29 cellular contexts compared by ENCODE assay signal in genomic region chr10:87562750-87563149, GRCh38.
"Had no signal": no experiment of that assay in that cellular context is flagged by ENCODE, and none has a peak within 500 bp of the region (broad histone marks: within the 10 kb centered on the region; RNA-seq: fewer than 3 reads in every experiment).

No MANE protein-coding gene starts in this region.

- H3K4me3 ChIP-seq: pancreas, psoas muscle, skin epidermis, smooth muscle cell, spleen, suprapubic skin, testis, tibial artery, transverse colon, upper lobe of right lung, uterus had no signal

- DNase-seq: naive thymus-derived CD4-positive, alpha-beta T cell; natural killer cell; occipital lobe; pancreas; psoas muscle; right cardiac atrium; spleen; stimulated activated CD4-positive, alpha-beta T cell treated with anti-CD3 and anti-CD28 coated beads, Interleukin-12 subunit alpha, Interleukin-12 subunit beta, amount 100 ng/mL, for 4 hours; stimulated activated CD4-positive, alpha-beta T cell treated with anti-CD3 and anti-CD28 coated beads, Interleukin-1b, Interleukin-23, amount 100 ng/mL, for 48 hours; stimulated activated CD4-positive, alpha-beta T cell treated with anti-CD3 and anti-CD28 coated beads, Interleukin-4, amount 100 ng/mL, for 1 hour; stimulated activated CD4-positive, alpha-beta T cell treated with anti-CD3 and anti-CD28 coated beads, Interleukin-4, amount 100 ng/mL, for 4 hours; stimulated activated CD8-positive, alpha-beta memory T cell treated with anti-CD3 and anti-CD28 coated beads, Interleukin-4, amount 100 ng/mL, for 48 hours; stimulated activated naive CD4-positive, alpha-beta T cell; stimulated activated naive CD8-positive, alpha-beta T cell treated with anti-CD3 and anti-CD28 coated beads, Interleukin-15, amount 100 ng/mL, for 72 hours; stimulated activated naive CD8-positive, alpha-beta T cell treated with anti-CD3 and anti-CD28 coated beads, Interleukin-15, Interleukin-2, amounts not matched to agents 100 U/mL and 50 U/mL, for 24 hours; substantia nigra; testis; tibial artery; transverse colon; upper lobe of right lung; uterus had no signal

- H3K27me3 ChIP-seq: pancreas, testis, tibial artery, transverse colon, upper lobe of right lung, uterus had no signal

- H3K4me2 ChIP-seq: smooth muscle cell had no signal

- H3K9me3 ChIP-seq: pancreas, suprapubic skin, testis, upper lobe of right lung, uterus had no signal

- H3K27ac ChIP-seq: pancreas, psoas muscle, skin epidermis, spleen, suprapubic skin, testis, tibial artery, upper lobe of right lung, uterus had no signal

- H3K4me1 ChIP-seq: pancreas, psoas muscle, spleen, suprapubic skin, testis, tibial artery, upper lobe of right lung, uterus had no signal

- ATAC-seq: naive thymus-derived CD4-positive, alpha-beta T cell; natural killer cell; pancreas; psoas muscle; right cardiac atrium; sciatic nerve; stimulated activated memory B cell treated with anti-CD40 and anti-IgM and Interleukin-4, amounts not matched to agents 10 μg/mL and 1 μg/mL and 100 μg/mL, for 72 hours; stimulated activated naive CD8-positive, alpha-beta T cell treated with anti-CD3 and anti-CD28 coated beads, Interleukin-15, amount 100 ng/mL, for 72 hours; stimulated activated naive CD8-positive, alpha-beta T cell treated with anti-CD3 and anti-CD28 coated beads, Interleukin-15, Interleukin-2, amounts not matched to agents 100 U/mL and 50 U/mL, for 24 hours; upper lobe of right lung had no signal

- H3K4me1 Mint-ChIP-seq: natural killer cell; nephron; neural crest cell; stimulated activated memory B cell treated with anti-CD40 and anti-IgM and Interleukin-4, amounts not matched to agents 10 μg/mL and 1 μg/mL and 100 μg/mL, for 72 hours; stimulated activated naive CD8-positive, alpha-beta T cell treated with anti-CD3 and anti-CD28 coated beads, Interleukin-15, amount 100 ng/mL, for 72 hours had no signal

- H3K27ac Mint-ChIP-seq: naive thymus-derived CD4-positive, alpha-beta T cell; natural killer cell; nephron; stimulated activated memory B cell treated with anti-CD40 and anti-IgM and Interleukin-4, amounts not matched to agents 10 μg/mL and 1 μg/mL and 100 μg/mL, for 72 hours; stimulated activated naive CD8-positive, alpha-beta T cell treated with anti-CD3 and anti-CD28 coated beads, Interleukin-15, amount 100 ng/mL, for 72 hours; type B pancreatic cell had no signal

- FAIRE-seq: pancreas had no signal

- H3K4me3 Mint-ChIP-seq: naive thymus-derived CD4-positive, alpha-beta T cell; natural killer cell; nephron; neural crest cell; stimulated activated memory B cell treated with anti-CD40 and anti-IgM and Interleukin-4, amounts not matched to agents 10 μg/mL and 1 μg/mL and 100 μg/mL, for 72 hours; stimulated activated naive CD8-positive, alpha-beta T cell treated with anti-CD3 and anti-CD28 coated beads, Interleukin-15, amount 100 ng/mL, for 72 hours; type B pancreatic cell had no signal

- H3K36me3 ChIP-seq: pancreas, spleen, suprapubic skin, tibial artery, transverse colon, upper lobe of right lung, uterus had no signal
